ENCODE assay signal across 8 cellular contexts in the genomic region with DNA sequence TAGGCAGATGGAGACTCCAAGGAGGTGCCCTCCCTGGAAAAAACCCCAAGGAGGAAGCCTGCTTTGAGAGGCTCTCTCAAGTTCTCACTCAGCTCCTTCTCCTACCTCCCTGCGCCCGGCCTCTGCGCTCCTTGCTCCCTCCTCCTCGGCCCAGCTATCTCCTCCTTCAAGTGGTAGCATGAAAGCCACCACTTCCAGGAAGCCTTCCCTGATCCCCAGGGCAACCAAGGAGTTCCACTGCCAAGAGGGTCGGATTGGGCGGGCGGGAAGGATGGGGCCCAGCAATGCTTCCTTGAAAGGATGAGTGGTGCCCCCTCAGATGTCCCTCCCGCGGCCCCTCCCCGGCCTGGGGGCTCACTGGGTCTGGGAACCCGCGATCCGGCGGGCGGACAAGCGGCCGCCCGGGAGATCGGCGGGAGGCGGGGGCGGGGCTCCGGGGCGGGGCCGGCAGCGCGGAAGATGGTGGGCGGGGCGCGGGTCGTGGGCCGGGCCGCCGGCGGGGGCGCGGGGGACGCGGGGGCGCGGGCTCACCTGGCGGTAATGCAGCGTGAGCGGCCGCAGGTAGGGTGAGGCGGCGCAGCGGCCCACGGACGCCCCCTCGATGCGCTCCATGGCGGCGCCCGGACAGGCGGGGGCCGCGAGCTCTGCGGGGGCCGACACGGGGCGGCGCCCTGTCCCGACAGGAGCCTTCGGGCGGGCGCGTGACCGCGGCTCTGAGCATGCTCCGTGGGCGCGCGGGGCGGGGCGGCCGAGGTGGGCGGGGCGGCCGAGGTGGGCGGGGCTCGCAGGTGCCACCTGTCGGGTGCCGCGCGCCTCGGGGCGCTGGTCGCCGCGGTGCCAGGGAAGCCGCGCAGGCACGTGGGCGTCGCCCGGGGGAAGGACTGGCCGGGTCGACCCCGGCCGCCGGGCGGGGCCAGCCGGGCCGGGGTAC. TPM values are rescaled to one million over a fixed set of nuclear protein-coding genes. Genes with fewer than 3 reads are reported as not detected.
DNase-seq lines count a peak whose midpoint lies in the region; ATAC-seq and TF ChIP-seq lines count a peak whose summit lies in the region.

NUDT14 (minus strand) TSS at position 715 of the 931 bp plus-strand sequence; CDS start at position 612, 103 bp downstream.

- no peak within 1 kb of the TSS for H3K4me3 ChIP-seq in lower leg skin (ENCODE audit: low read depth, poor library complexity, severe bottlenecking)

- no peaks in the 10 kb centered on the region for H3K9me3 Mint-ChIP-seq in activated CD4-positive, alpha-beta T cell treated with anti-CD3 and anti-CD28 coated beads, Interleukin-2, amount 10 ng/mL, durations not matched to agents 24 days and 14 days

- intact Hi-C loops in activated CD4-positive, alpha-beta T cell treated with anti-CD3 and anti-CD28 coated beads, Interleukin-2, amount 10 ng/mL, durations not matched to agents 24 days and 14 days (cut with micrococcal nuclease), result no loop called here
- intact Hi-C loops in lower leg skin (cut with DNase I; ENCODE audit: low total_unique reads), result no loop called here

- peaks cover 6% of the 10 kb centered on the region for H3K4me1 Mint-ChIP-seq in activated CD4-positive, alpha-beta T cell treated with anti-CD3 and anti-CD28 coated beads, Interleukin-2, amount 10 ng/mL, durations not matched to agents 24 days and 14 days

- peak within 1 kb of the TSS; percentile 77 for H3K4me3 Mint-ChIP-seq in activated CD4-positive, alpha-beta T cell treated with anti-CD3 and anti-CD28 coated beads, Interleukin-2, amount 10 ng/mL, durations not matched to agents 24 days and 14 days

- peak within 1 kb of the TSS; percentile 62 for H3K27ac Mint-ChIP-seq in activated CD4-positive, alpha-beta T cell treated with anti-CD3 and anti-CD28 coated beads, Interleukin-2, amount 10 ng/mL, durations not matched to agents 24 days and 14 days

- TF ChIP-seq POLR2A in lower leg skin (IDR thresholded peaks at IDR 0.05), result no peak

- WGBS in lower leg skin, 2 donors, result 0 to 5% methylated on average over 7 to 17 of the region's 105 CpGs

- no peaks in the 10 kb centered on the region for H3K36me3 Mint-ChIP-seq in activated CD4-positive, alpha-beta T cell treated with anti-CD3 and anti-CD28 coated beads, Interleukin-2, amount 10 ng/mL, durations not matched to agents 24 days and 14 days (ENCODE audit: low read depth)

- H3K27me3 Mint-ChIP-seq in activated CD4-positive, alpha-beta T cell treated with anti-CD3 and anti-CD28 coated beads, Interleukin-2, amount 10 ng/mL, durations not matched to agents 24 days and 14 days, result peaks cover 10% of the 10 kb centered on the region

- peak; percentile 60 for ATAC-seq in GM21825 (IDR thresholded peaks at IDR 0.05; ENCODE audit: unreplicated experiment)

- no peak for TF ChIP-seq CTCF in lower leg skin (IDR thresholded peaks at IDR 0.05)

- DNase-seq in DMS79 treated with DMSO at 0.1 percent for 48 hours (lab: John Stamatoyannopoulos, UW) (peak; percentile 80), NCI-H1105 treated with DMSO at 0.1 percent for 48 hours (lab: John Stamatoyannopoulos, UW) (peak; percentile 64), dedifferentiated amniotic fluid mesenchymal stem cell (ENCODE audit: extremely low spot score) (peak; percentile 19), lower leg skin (ENCODE audit: low spot score in 2 of 2) (peak; percentile 70 to 94), inferior parietal cortex (ENCODE audit: extremely low spot score) (no peak)
- peak; percentile 93 for DNase-seq in activated CD4-positive, alpha-beta T cell treated with anti-CD3 and anti-CD28 coated beads, Interleukin-2, amount 10 ng/mL, durations not matched to agents 24 days and 14 days
- DNase-seq in stimulated activated CD8-positive, alpha-beta memory T cell treated with anti-CD3 and anti-CD28 coated beads, Interleukin-12 subunit alpha, Interleukin-12 subunit beta, amount 100 ng/mL, for 1 hour (ENCODE audit: low read depth), result peak; percentile 69

RNA-seq across cellular contexts. Expression of gene NUDT14, which starts in this region (rescaled TPM):
- 8.3 and 9.1 TPM in 2 replicates for total RNA-seq in activated CD4-positive, alpha-beta T cell treated with anti-CD3 and anti-CD28 coated beads, Interleukin-2, amount 10 ng/mL, durations not matched to agents 24 days and 14 days
- 10 to 100 TPM; 12.9 to 19.4 (median 15.7) TPM for total RNA-seq in lower leg skin
